In genomic region chr16:1656808-1657617, GRCh38 we compare ENCODE assay signal across 22 cellular contexts.
"Had no signal": no experiment of that assay in that cellular context is flagged by ENCODE, and none has a peak within 500 bp of the region (broad histone marks: within the 10 kb centered on the region; RNA-seq: fewer than 3 reads in every experiment).

No MANE protein-coding gene starts in this region.

- DNase-seq: activated CD4-positive, alpha-beta T cell treated with anti-CD3 and anti-CD28 coated beads, Interleukin-2, amount 10 ng/mL, durations not matched to agents 7 days and 5 days; activated CD8-positive, alpha-beta memory T cell treated with anti-CD3 and anti-CD28 coated beads for 24 hours; activated CD8-positive, alpha-beta memory T cell treated with anti-CD3 and anti-CD28 coated beads, Interleukin-2, amount 50 U/mL, for 48 hours; activated effector memory CD4-positive, alpha-beta T cell treated with anti-CD3 and anti-CD28 coated beads, Interleukin-2, amount 50 U/mL, for 16 hours; activated naive CD4-positive, alpha-beta T cell treated with anti-CD3 and anti-CD28 coated beads, Interleukin-2, amount 50 U/mL, for 16 hours; activated T-cell treated with anti-CD3 and anti-CD28 coated beads, Interleukin-2, amount 50 U/mL, for 72 hours; cerebellar nuclear complex; effector CD4-positive, alpha-beta T cell; immature natural killer cell; kidney glomerular epithelial cell; mesenchymal stem cell; mucosa of descending colon; naive B cell; ovary; sigmoid colon; stimulated activated CD4-positive, alpha-beta T cell treated with anti-CD3 and anti-CD28 coated beads, Interleukin-4, amount 100 ng/mL, for 24 hours; upper lobe of right lung had no signal

- ATAC-seq: activated T-cell treated with anti-CD3 and anti-CD28 coated beads, Interleukin-2, amount 50 U/mL, for 72 hours; gastroesophageal sphincter; mucosa of descending colon; stimulated activated effector memory CD8-positive, alpha-beta T cell treated with anti-CD3 and anti-CD28 coated beads, Interleukin-12 subunit alpha, Interleukin-12 subunit beta, amount 100 ng/mL, for 72 hours; upper lobe of right lung had no signal

- H3K9me3 ChIP-seq: ascending aorta, esophagus muscularis mucosa, gastroesophageal sphincter, mucosa of descending colon, ovary, sigmoid colon, thoracic aorta, upper lobe of right lung had no signal

- H3K27ac ChIP-seq: ascending aorta, esophagus muscularis mucosa, gastroesophageal sphincter, ovary, sigmoid colon, thoracic aorta, upper lobe of right lung had no signal

- H3K36me3 ChIP-seq: ovary had no signal

- H3K4me3 ChIP-seq: ascending aorta, esophagus muscularis mucosa, gastroesophageal sphincter, mucosa of descending colon, ovary, sigmoid colon, thoracic aorta, upper lobe of right lung had no signal

- H3K27me3 ChIP-seq: ascending aorta, esophagus muscularis mucosa, gastroesophageal sphincter, ovary, sigmoid colon, upper lobe of right lung had no signal

- H3K4me1 ChIP-seq: ascending aorta, gastroesophageal sphincter, sigmoid colon, upper lobe of right lung had no signal
